27 cellular contexts compared by ENCODE assay signal in genomic region chr5:33984178-33984577, GRCh38. TPM values are rescaled to one million over a fixed set of nuclear protein-coding genes. Genes with fewer than 3 reads are reported as not detected.
"Had no signal": no experiment of that assay in that cellular context is flagged by ENCODE, and none has a peak within 500 bp of the region (broad histone marks: within the 10 kb centered on the region; RNA-seq: fewer than 3 reads in every experiment).

No MANE protein-coding gene starts in this region.

- H3K27me3 ChIP-seq: dorsolateral prefrontal cortex, hepatocyte, pancreas, sigmoid colon, stomach, transverse colon had no signal

- FAIRE-seq: kidney, pancreas had no signal

- H3K27me3 Mint-ChIP-seq: progenitor cell of endocrine pancreas had no signal

- H3K4me1 Mint-ChIP-seq: naive thymus-derived CD8-positive, alpha-beta T cell had no signal

- H3K9me3 ChIP-seq: pancreas, sigmoid colon, stomach, thoracic aorta, transverse colon had no signal

- H3K27ac ChIP-seq: dorsolateral prefrontal cortex, hepatocyte, pancreas, sigmoid colon, skin epidermis, thoracic aorta, transverse colon had no signal

- DNase-seq: cortex of kidney; dorsolateral prefrontal cortex; effector CD8-positive, alpha-beta T cell; head of caudate nucleus; kidney; left cardiac atrium; left ventricle myocardium superior; naive thymus-derived CD8-positive, alpha-beta T cell; nucleus accumbens; sigmoid colon; stimulated activated CD4-positive, alpha-beta T cell treated with anti-CD3 and anti-CD28 coated beads, Interleukin-12 subunit alpha, Interleukin-12 subunit beta, amount 100 ng/mL, for 4 hours; stimulated activated naive CD4-positive, alpha-beta T cell; stomach; substantia nigra; transverse colon had no signal

- H3K4me3 ChIP-seq: dorsolateral prefrontal cortex, hepatocyte, pancreas, sigmoid colon, skin epidermis, stomach, thoracic aorta, transverse colon had no signal

- ATAC-seq: left ventricle myocardium superior; naive thymus-derived CD8-positive, alpha-beta T cell had no signal

- H3K4me1 ChIP-seq: sigmoid colon, transverse colon had no signal

- H2AFZ ChIP-seq: hepatocyte had no signal

- H3K9me3 Mint-ChIP-seq: naive thymus-derived CD8-positive, alpha-beta T cell; neural crest cell had no signal

- H3K27ac Mint-ChIP-seq: naive thymus-derived CD8-positive, alpha-beta T cell had no signal

- H3K4me3 Mint-ChIP-seq: naive thymus-derived CD8-positive, alpha-beta T cell; neural crest cell had no signal

RNA-seq across cellular contexts. Expression of gene SLC45A2, which starts 0.3 kb away (rescaled TPM):
- total RNA-seq: left ventricle myocardium superior, mesenteric fat pad, renal cortical epithelial cell, stomach, thoracic aorta, urinary bladder had no signal
- polyA plus RNA-seq: esophagus; naive thymus-derived CD8-positive, alpha-beta T cell; urinary bladder had no signal

RNA-seq across cellular contexts. Expression of gene RXFP3, which starts 48.0 kb away (rescaled TPM):
- total RNA-seq: hepatocyte; kidney; left cardiac atrium; left ventricle myocardium superior; lung microvascular endothelial cell; mesenteric fat pad; mononuclear cell; naive thymus-derived CD8-positive, alpha-beta T cell; progenitor cell of endocrine pancreas; renal cortical epithelial cell; sigmoid colon; stomach; thoracic aorta; transverse colon; urinary bladder had no signal
- polyA plus RNA-seq: esophagus; hepatocyte; naive thymus-derived CD8-positive, alpha-beta T cell; sigmoid colon; stomach; urinary bladder had no signal
